8 cellular contexts compared by ENCODE assay signal in the genomic region with DNA sequence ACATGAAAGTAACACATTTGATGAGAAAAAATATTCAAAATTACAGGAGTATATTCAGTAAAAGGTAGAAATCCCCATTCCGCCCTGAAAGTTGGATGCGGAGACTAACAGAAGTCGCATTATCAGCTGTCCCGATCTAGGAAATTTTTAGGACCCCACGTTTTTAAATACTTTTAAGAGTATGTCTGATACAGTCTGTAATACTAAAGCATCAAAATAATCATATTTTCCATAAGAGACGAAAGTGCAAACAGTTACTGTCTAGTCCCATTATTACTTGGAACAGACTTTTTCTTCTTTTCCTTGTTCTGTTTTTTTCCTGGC. TPM values are rescaled to one million over a fixed set of nuclear protein-coding genes. Genes with fewer than 3 reads are reported as not detected.
DNase-seq lines count a peak whose midpoint lies in the region; ATAC-seq lines count a peak whose summit lies in the region.

No MANE protein-coding gene starts in this region.

- H3K4me3 ChIP-seq in mucosa of stomach (ENCODE audit: low read length) (peak overlapping the region; percentile 5), aorta (ENCODE audit: low read length in 2 of 2) (peak overlapping the region; percentile 23 to 73)

- H3K4me1 Mint-ChIP-seq in stimulated activated naive CD8-positive, alpha-beta T cell treated with anti-CD3 and anti-CD28 coated beads, Interleukin-15, Interleukin-2, amounts not matched to agents 100 ng/mL and 50 ng/mL, for 24 hours (ENCODE audit: low read depth): peaks cover 13% of the 10 kb centered on the region

- WGBS in aorta, 2 donors: 42 to 50% methylated on average over 6 of the region's 6 CpGs

- H3K27ac Mint-ChIP-seq in stimulated activated naive CD8-positive, alpha-beta T cell treated with anti-CD3 and anti-CD28 coated beads, Interleukin-15, Interleukin-2, amounts not matched to agents 100 ng/mL and 50 ng/mL, for 24 hours: peak overlapping the region; percentile 26

- intact Hi-C loops in aorta (cut with DNase I): loop anchor here (5.0 to 10.0 kb wide), 2 partner anchors 35 to 163 kb away; partner anchors contain the start of gene LTV1 (in 1 of the 2)

- H3K9ac ChIP-seq in mucosa of stomach (ENCODE audit: low read length): peak overlapping the region; percentile 47

- H3K27me3 ChIP-seq in mucosa of stomach (ENCODE audit: control insufficient read depth, insufficient read depth, low read length) (no peaks in the 10 kb centered on the region), aorta (ENCODE audit: control insufficient read depth in 1 of 2, insufficient read depth in 2 of 2, low read length in 1 of 2) (no peaks in the 10 kb centered on the region)

- no peaks in the 10 kb centered on the region for H3K36me3 ChIP-seq in mucosa of stomach (ENCODE audit: control insufficient read depth, insufficient read depth, low read length)
- H3K36me3 ChIP-seq in aorta (ENCODE audit: control insufficient read depth in 1 of 2, insufficient read depth in 2 of 2, low read length in 1 of 2): no peaks in the 10 kb centered on the region

- no peaks in the 10 kb centered on the region for H3K9me3 Mint-ChIP-seq in stimulated activated naive CD8-positive, alpha-beta T cell treated with anti-CD3 and anti-CD28 coated beads, Interleukin-15, Interleukin-2, amounts not matched to agents 100 ng/mL and 50 ng/mL, for 24 hours

- no peak for ATAC-seq in stimulated activated naive CD8-positive, alpha-beta T cell treated with anti-CD3 and anti-CD28 coated beads, Interleukin-15, Interleukin-2, amounts not matched to agents 100 U/mL and 50 U/mL, for 24 hours
- ATAC-seq in aorta (ENCODE audit: low FRiP score) (no peak), GM18907 (IDR thresholded peaks at IDR 0.05; ENCODE audit: unreplicated experiment) (no peak)

- peaks cover 32% of the 10 kb centered on the region for H3K27me3 Mint-ChIP-seq in stimulated activated naive CD8-positive, alpha-beta T cell treated with anti-CD3 and anti-CD28 coated beads, Interleukin-15, Interleukin-2, amounts not matched to agents 100 ng/mL and 50 ng/mL, for 24 hours

- H3K27ac ChIP-seq in aorta (ENCODE audit: low read depth in 1 of 2, low read length in 2 of 2) (peak overlapping the region in 1 of 2 donors; percentile 46), substantia nigra (ENCODE audit: low read depth, low read length, poor library complexity, severe bottlenecking) (no peak overlapping the region)

- no peaks in the 10 kb centered on the region for H3K4me1 ChIP-seq in mucosa of stomach (ENCODE audit: control insufficient read depth, insufficient read depth, low read length)
- no peaks in the 10 kb centered on the region for H3K4me1 ChIP-seq in aorta (ENCODE audit: control insufficient read depth in 1 of 2, insufficient read depth in 2 of 2, low read length in 2 of 2)

- no peaks in the 10 kb centered on the region for H3K36me3 Mint-ChIP-seq in stimulated activated naive CD8-positive, alpha-beta T cell treated with anti-CD3 and anti-CD28 coated beads, Interleukin-15, Interleukin-2, amounts not matched to agents 100 ng/mL and 50 ng/mL, for 24 hours (ENCODE audit: low read depth)

- no peak for DNase-seq in stimulated activated naive CD8-positive, alpha-beta T cell treated with anti-CD3 and anti-CD28 coated beads, Interleukin-15, Interleukin-2, amounts not matched to agents 100 U/mL and 50 U/mL, for 24 hours
- DNase-seq in cerebellar cortex (ENCODE audit: low spot score): peak; percentile 7
- DNase-seq in aorta: no peak
- DNase-seq in amygdala (lab: John Stamatoyannopoulos, UW): no peak
- no peak for DNase-seq in substantia nigra (lab: John Stamatoyannopoulos, UW)

- no peaks in the 10 kb centered on the region for H3K9me3 ChIP-seq in mucosa of stomach (ENCODE audit: control insufficient read depth, low read length)
- H3K9me3 ChIP-seq in aorta (ENCODE audit: control insufficient read depth, low read length): no peaks in the 10 kb centered on the region

- H3K4me3 Mint-ChIP-seq in stimulated activated naive CD8-positive, alpha-beta T cell treated with anti-CD3 and anti-CD28 coated beads, Interleukin-15, Interleukin-2, amounts not matched to agents 100 ng/mL and 50 ng/mL, for 24 hours: peak overlapping the region; percentile 75

RNA-seq across cellular contexts. Expression of gene PLAGL1, which starts 0.6 kb away (rescaled TPM):
- total RNA-seq in aorta: 100 to 1,000 TPM in 1 of 2 donors, 10 to 100 TPM in 1; 65.5 to 101 TPM
- 10 to 100 TPM; 16.5 to 53.4 TPM for polyA plus RNA-seq in aorta
